In the genomic region with DNA sequence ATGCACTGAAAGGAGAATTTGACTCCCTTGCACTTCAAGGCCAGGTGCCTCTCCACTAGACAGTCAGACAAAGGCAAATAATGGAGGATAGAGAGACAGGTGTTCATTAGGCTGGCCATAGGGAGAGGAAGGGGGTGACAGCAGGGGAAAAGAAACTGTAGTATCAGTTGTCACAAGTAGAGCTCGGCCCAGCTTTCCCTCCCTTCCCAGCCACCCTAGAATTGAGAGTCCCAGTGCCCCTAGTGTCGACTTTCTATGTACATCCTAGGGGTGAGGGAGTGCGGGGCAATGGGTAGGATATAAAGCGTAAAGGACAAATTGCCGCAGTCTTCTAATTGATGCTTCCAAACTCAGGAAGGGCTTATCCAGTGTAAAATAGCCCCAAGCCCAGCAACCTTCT, we compare ENCODE assay signal across 13 cellular contexts. TPM values are rescaled to one million over a fixed set of nuclear protein-coding genes. Genes with fewer than 3 reads are reported as not detected.
DNase-seq lines count a peak whose midpoint lies in the region; ATAC-seq and TF ChIP-seq lines count a peak whose summit lies in the region.
"Had no signal": no experiment of that assay in that cellular context is flagged by ENCODE, and none has a peak within 500 bp of the region (broad histone marks: within the 10 kb centered on the region; RNA-seq: fewer than 3 reads in every experiment).

No MANE protein-coding gene starts in this region.

- H3K36me3 Mint-ChIP-seq in Calu3 (ENCODE audit: insufficient read depth, unreplicated experiment): peaks cover 73% of the 10 kb centered on the region

- H3K4me3 Mint-ChIP-seq in Calu3 (ENCODE audit: low read depth, unreplicated experiment): no peak overlapping the region
- H3K4me3 Mint-ChIP-seq: activated naive CD4-positive, alpha-beta T cell treated with anti-CD3 and anti-CD28 coated beads, Interleukin-2, amount 50 U/mL, for 24 hours had no signal

- H3K4me1 Mint-ChIP-seq in Calu3 (ENCODE audit: low read depth, unreplicated experiment): no peaks in the 10 kb centered on the region

- DNase-seq in Calu3 (no peak), NCI-H1105 treated with DMSO at 0.1 percent for 48 hours (lab: John Stamatoyannopoulos, UW) (peak; percentile 54), NCI-H524 treated with DMSO at 0.1 percent for 48 hours (lab: John Stamatoyannopoulos, UW) (peak; percentile 72), left kidney (ENCODE audit: low read depth, low spot score) (peak; percentile 78), retina (no peak)
- DNase-seq: central memory CD4-positive, alpha-beta T cell; stimulated activated CD4-positive, alpha-beta T cell treated with anti-CD3 and anti-CD28 coated beads, Interleukin-4, amount 100 ng/mL, for 24 hours; stimulated activated naive CD4-positive, alpha-beta T cell; T1000 had no signal

- CTCF ChIA-PET in Calu3 (lab: Charles Lee): interaction anchor here (1.1 kb wide), 1 partner anchor 19 kb away, joined by 4 read pairs; no protein-coding TSS in a partner anchor

- TF ChIP-seq CTCF in Calu3 (IDR thresholded peaks at IDR 0.05; ENCODE audit: unreplicated experiment): no peak

- intact Hi-C loops in Calu3 (cut with micrococcal nuclease; ENCODE audit: unreplicated experiment): loop anchor here (5.0 kb wide), 1 partner anchor 79 kb away; no protein-coding TSS in a partner anchor

- no peaks in the 10 kb centered on the region for H3K27me3 Mint-ChIP-seq in Calu3 (ENCODE audit: unreplicated experiment)
- H3K27me3 Mint-ChIP-seq: activated naive CD4-positive, alpha-beta T cell treated with anti-CD3 and anti-CD28 coated beads, Interleukin-2, amount 50 U/mL, for 24 hours had no signal

- ATAC-seq in HG02610 (IDR thresholded peaks at IDR 0.05; ENCODE audit: unreplicated experiment) (no peak), HG03469 (IDR thresholded peaks at IDR 0.05; ENCODE audit: unreplicated experiment) (no peak), HG02852 (IDR thresholded peaks at IDR 0.05; ENCODE audit: unreplicated experiment) (no peak)

- H3K27ac Mint-ChIP-seq in Calu3 (ENCODE audit: unreplicated experiment): no peak overlapping the region
- H3K27ac Mint-ChIP-seq: activated naive CD4-positive, alpha-beta T cell treated with anti-CD3 and anti-CD28 coated beads, Interleukin-2, amount 50 U/mL, for 24 hours had no signal

- H3K9me3 Mint-ChIP-seq in Calu3 (ENCODE audit: low read depth, unreplicated experiment): no peaks in the 10 kb centered on the region
- H3K9me3 Mint-ChIP-seq: activated naive CD4-positive, alpha-beta T cell treated with anti-CD3 and anti-CD28 coated beads, Interleukin-2, amount 50 U/mL, for 24 hours had no signal

- BruUV-seq in Calu3 (replicated peaks; lab: Mats Ljungman, UMichigan): TSS peak; percentile 3

RNA-seq across cellular contexts. Expression of a gene that starts 39.0 kb away (rescaled TPM):
- 158 and 187 TPM in 2 replicates for total RNA-seq in Calu3 (2022)

RNA-seq across cellular contexts. Expression of a gene that starts 54.7 kb away (rescaled TPM):
- total RNA-seq in Calu3 (2022): 822 and 875 TPM in 2 replicates

Comparison
In these comparisons a context has a peak if more than half of its experiments do, and no peak if none do; other contexts are left out.
1. DNase-seq: peak in NCI-H1105 treated with DMSO at 0.1 percent for 48 hours (single experiment), NCI-H524 treated with DMSO at 0.1 percent for 48 hours (single experiment) and left kidney (single experiment); none in Calu3 (single experiment) and retina (single experiment).